Comparison of ENCODE assay signal across 8 cellular contexts in the genomic region with DNA sequence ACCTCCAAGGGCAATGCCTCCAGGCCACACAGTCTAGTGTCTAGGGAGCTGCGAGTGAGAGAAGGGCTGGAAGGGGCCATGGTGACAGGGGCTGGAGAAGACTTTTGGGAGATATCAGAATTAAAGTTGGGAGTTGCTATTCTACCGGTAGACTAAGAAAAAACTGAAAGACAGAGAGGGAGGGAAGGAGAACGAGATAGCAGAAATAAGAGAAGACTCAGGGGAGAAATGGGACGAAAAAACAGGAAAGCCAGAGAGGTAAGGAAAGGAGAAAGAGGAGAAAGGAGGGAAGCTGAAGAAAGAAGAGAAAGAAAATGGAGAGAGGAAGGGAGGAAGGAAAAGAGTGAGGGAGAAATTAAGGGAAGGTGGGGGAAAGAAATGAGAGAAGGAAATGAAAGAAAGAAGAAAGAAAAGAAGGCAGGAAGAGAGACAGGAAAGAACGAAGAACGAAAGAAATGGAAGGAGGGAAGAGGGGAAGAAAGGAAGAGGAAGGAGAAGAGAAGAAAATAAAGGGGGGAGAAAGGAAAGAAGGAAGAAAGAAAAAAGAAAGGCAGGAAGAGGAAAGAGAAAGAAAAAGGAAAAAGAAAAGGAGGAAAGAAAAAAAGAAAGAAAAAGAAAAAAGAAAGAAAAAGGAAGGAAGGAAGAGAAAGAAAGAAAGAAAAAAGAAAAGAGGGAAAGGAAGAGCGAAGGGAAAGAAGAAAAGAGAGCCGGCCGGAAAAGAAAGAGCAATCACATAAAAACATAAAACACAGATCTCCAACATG. TPM values are rescaled to one million over a fixed set of nuclear protein-coding genes. Genes with fewer than 3 reads are reported as not detected.
DNase-seq lines count a peak whose midpoint lies in the region; ATAC-seq and TF ChIP-seq lines count a peak whose summit lies in the region.

No MANE protein-coding gene starts in this region.

- H3K9me3 ChIP-seq in heart left ventricle (no peaks in the 10 kb centered on the region), vagina (no peaks in the 10 kb centered on the region)

- no peaks in the 10 kb centered on the region for H3K9me3 Mint-ChIP-seq in mesothelial cell of epicardium

- intact Hi-C loops in heart left ventricle (cut with DNase I) (loop anchor here in 9 of 10 donors (2.0 to 10.0 kb wide), 8 partner anchors 36 to 296 kb away; no protein-coding TSS in a partner anchor), left ventricle myocardium superior (cut with micrococcal nuclease) (no loop called here), vagina (cut with DNase I) (loop anchor here (5.0 to 10.0 kb wide), 3 partner anchors 46 to 296 kb away; no protein-coding TSS in a partner anchor)

- ATAC-seq in heart left ventricle, result peak in 2 of 4 donors; percentile 0 to 1
- ATAC-seq in left ventricle myocardium superior, result no peak
- no peak for ATAC-seq in HG03521 (IDR thresholded peaks at IDR 0.05; ENCODE audit: unreplicated experiment)
- ATAC-seq in GM21737 (IDR thresholded peaks at IDR 0.05; ENCODE audit: unreplicated experiment), result no peak

- H3K36me3 Mint-ChIP-seq in mesothelial cell of epicardium, result no peaks in the 10 kb centered on the region

- DNase-seq in heart left ventricle, result peak in 1 of 5 donors; percentile 15
- DNase-seq in left ventricle myocardium superior, result no peak
- no peak for DNase-seq in brain microvascular endothelial cell
- no peak for DNase-seq in mesothelial cell of epicardium (ENCODE audit: low spot score in 2 of 2, unreplicated experiment in 2 of 2)
- DNase-seq in vagina (ENCODE audit: extremely low spot score in 2 of 2), result no peak
- DNase-seq in hepatic stellate cell (ENCODE audit: low spot score), result no peak

- TF ChIP-seq POLR2A in heart left ventricle (IDR thresholded peaks at IDR 0.05), result no peak
- no peak for TF ChIP-seq POLR2A in vagina (IDR thresholded peaks at IDR 0.05)

- in situ Hi-C loops in brain microvascular endothelial cell (cut with HindIII; ENCODE audit: low pct_ligation_motif_present, low sequenced_read_pairs), result no loop called here

- H3K27me3 ChIP-seq in heart left ventricle, result peaks cover 0 to 56% (median 6%) of the 10 kb centered on the region in 9 donors
- H3K27me3 ChIP-seq in brain microvascular endothelial cell (replicated peaks), result no peaks in the 10 kb centered on the region
- H3K27me3 ChIP-seq in vagina, result no peaks in the 10 kb centered on the region

- H3K36me3 ChIP-seq in heart left ventricle (no peaks in the 10 kb centered on the region), brain microvascular endothelial cell (replicated peaks) (no peaks in the 10 kb centered on the region), vagina (no peaks in the 10 kb centered on the region)

- no peak overlapping the region for H3K27ac Mint-ChIP-seq in mesothelial cell of epicardium

- H3K4me3 ChIP-seq in heart left ventricle (peak overlapping the region; percentile 48 to 87 (median 72)), brain microvascular endothelial cell (ENCODE audit: low read depth, low read length) (peak overlapping the region; percentile 68), vagina (peak overlapping the region; percentile 54 to 62)

- WGBS in heart left ventricle, 4 donors, result 6 to 10% (median 7%) methylated on average over 8 of the region's 9 CpGs

- TF ChIP-seq CTCF in heart left ventricle (IDR thresholded peaks at IDR 0.05) (no peak), brain microvascular endothelial cell (IDR thresholded peaks at IDR 0.05; ENCODE audit: low read depth, low read length, missing control alignments) (no peak), mesothelial cell of epicardium (IDR thresholded peaks at IDR 0.05; ENCODE audit: unreplicated experiment) (no peak), vagina (IDR thresholded peaks at IDR 0.05) (no peak)

- H3K27ac ChIP-seq in heart left ventricle, result peak overlapping the region; percentile 81 to 95 (median 92)
- H3K27ac ChIP-seq in brain microvascular endothelial cell, result peak overlapping the region; percentile 86
- H3K27ac ChIP-seq in vagina, result peak overlapping the region; percentile 86

- H3K4me1 Mint-ChIP-seq in mesothelial cell of epicardium, result peaks cover 34% of the 10 kb centered on the region

- peaks cover 96% of the 10 kb centered on the region for H3K27me3 Mint-ChIP-seq in mesothelial cell of epicardium (ENCODE audit: low read depth)

- peak overlapping the region; percentile 64 for H3K4me3 Mint-ChIP-seq in mesothelial cell of epicardium

- peaks cover 0 to 66% (median 29%) of the 10 kb centered on the region in 12 donors for H3K4me1 ChIP-seq in heart left ventricle
- peaks cover 5% of the 10 kb centered on the region for H3K4me1 ChIP-seq in vagina

RNA-seq across cellular contexts. Expression of a gene that starts 1.2 kb away (rescaled TPM):
- total RNA-seq in heart left ventricle, result 10 to 100 TPM in 7 of 9 donors, 1 to 10 TPM in 2; 6.5 to 24.9 (median 11.8) TPM
- polyA plus RNA-seq in heart left ventricle, result 1 to 10 TPM; 4.0 to 4.8 TPM
- 8.5 TPM for total RNA-seq in left ventricle myocardium superior
- 0.96 to 1.6 TPM (median 1.4 TPM) in 3 replicates for total RNA-seq in mesothelial cell of epicardium
- 36.6 TPM for total RNA-seq in vagina
